1 cellular context compared by ENCODE assay signal in the genomic region with DNA sequence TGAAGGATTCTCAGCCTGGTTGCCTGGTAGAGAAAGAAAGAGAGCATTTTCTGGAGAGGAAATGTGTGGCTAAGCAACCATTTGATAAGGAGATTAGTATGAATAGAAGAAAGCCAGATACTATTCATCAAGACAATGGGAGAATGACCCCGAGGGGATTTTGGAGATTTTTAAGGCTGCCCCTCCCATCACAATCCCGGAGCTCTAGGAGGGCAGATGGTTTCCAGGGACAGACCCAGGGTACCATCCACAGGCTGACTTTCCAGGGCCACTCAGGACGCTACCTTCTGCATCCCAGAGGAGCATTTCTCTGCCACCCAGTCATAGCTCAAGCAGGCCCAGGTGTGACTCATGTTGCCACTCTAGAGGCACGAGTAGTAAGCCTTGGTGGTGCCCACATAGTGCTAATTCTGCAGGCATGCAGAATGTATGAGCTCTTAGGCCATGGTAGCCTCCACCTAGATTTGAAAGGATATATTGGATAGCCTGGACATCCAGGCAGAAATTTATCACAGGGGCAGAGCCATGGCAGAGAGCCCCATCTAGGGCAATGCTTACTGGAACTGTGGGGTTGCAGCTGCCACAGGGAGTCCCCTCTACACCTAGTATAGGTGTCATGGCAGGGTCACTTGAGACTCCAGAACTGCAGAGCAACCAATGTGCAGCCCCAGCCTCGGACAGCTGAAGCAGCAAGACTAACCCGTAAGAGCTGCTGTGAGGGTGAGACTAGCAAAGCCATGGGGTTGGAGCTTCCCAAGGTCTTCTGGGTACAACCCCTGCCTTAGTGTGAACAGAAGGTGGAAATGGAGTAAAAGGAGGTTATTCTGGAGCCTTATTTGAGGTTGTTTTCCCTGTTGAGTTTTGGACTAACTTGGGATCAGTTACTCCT.
TF ChIP-seq lines count a peak whose summit lies in the region.

No MANE protein-coding gene starts in this region.

TF ChIP-seq in GM23338, 12 proteins besides CTCF, POLR2A, EP300 and RAD21:
- TF ChIP-seq, protein P1, sequence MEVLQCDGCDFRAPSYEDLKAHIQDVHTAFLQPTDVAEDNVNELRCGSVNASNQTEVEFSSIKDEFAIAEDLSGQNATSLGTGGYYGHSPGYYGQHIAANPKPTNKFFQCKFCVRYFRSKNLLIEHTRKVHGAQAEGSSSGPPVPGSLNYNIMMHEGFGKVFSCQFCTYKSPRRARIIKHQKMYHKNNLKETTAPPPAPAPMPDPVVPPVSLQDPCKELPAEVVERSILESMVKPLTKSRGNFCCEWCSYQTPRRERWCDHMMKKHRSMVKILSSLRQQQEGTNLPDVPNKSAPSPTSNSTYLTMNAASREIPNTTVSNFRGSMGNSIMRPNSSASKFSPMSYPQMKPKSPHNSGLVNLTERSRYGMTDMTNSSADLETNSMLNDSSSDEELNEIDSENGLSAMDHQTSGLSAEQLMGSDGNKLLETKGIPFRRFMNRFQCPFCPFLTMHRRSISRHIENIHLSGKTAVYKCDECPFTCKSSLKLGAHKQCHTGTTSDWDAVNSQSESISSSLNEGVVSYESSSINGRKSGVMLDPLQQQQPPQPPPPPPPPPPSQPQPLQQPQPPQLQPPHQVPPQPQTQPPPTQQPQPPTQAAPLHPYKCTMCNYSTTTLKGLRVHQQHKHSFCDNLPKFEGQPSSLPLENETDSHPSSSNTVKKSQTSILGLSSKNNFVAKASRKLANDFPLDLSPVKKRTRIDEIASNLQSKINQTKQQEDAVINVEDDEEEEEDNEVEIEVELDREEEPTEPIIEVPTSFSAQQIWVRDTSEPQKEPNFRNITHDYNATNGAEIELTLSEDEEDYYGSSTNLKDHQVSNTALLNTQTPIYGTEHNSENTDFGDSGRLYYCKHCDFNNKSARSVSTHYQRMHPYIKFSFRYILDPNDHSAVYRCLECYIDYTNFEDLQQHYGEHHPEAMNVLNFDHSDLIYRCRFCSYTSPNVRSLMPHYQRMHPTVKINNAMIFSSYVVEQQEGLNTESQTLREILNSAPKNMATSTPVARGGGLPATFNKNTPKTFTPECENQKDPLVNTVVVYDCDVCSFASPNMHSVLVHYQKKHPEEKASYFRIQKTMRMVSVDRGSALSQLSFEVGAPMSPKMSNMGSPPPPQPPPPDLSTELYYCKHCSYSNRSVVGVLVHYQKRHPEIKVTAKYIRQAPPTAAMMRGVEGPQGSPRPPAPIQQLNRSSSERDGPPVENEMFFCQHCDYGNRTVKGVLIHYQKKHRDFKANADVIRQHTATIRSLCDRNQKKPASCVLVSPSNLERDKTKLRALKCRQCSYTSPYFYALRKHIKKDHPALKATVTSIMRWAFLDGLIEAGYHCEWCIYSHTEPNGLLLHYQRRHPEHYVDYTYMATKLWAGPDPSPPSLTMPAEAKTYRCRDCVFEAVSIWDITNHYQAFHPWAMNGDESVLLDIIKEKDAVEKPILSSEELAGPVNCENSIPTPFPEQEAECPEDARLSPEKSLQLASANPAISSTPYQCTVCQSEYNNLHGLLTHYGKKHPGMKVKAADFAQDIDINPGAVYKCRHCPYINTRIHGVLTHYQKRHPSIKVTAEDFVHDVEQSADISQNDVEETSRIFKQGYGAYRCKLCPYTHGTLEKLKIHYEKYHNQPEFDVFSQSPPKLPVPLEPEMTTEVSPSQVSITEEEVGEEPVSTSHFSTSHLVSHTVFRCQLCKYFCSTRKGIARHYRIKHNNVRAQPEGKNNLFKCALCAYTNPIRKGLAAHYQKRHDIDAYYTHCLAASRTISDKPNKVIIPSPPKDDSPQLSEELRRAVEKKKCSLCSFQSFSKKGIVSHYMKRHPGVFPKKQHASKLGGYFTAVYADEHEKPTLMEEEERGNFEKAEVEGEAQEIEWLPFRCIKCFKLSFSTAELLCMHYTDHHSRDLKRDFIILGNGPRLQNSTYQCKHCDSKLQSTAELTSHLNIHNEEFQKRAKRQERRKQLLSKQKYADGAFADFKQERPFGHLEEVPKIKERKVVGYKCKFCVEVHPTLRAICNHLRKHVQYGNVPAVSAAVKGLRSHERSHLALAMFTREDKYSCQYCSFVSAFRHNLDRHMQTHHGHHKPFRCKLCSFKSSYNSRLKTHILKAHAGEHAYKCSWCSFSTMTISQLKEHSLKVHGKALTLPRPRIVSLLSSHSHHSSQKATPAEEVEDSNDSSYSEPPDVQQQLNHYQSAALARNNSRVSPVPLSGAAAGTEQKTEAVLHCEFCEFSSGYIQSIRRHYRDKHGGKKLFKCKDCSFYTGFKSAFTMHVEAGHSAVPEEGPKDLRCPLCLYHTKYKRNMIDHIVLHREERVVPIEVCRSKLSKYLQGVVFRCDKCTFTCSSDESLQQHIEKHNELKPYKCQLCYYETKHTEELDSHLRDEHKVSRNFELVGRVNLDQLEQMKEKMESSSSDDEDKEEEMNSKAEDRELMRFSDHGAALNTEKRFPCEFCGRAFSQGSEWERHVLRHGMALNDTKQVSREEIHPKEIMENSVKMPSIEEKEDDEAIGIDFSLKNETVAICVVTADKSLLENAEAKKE (CRISPR knock-in tag; IDR thresholded peaks at IDR 0.05): no peak
- TF ChIP-seq JUNB (IDR thresholded peaks at IDR 0.05; ENCODE audit: unreplicated experiment): no peak
- TF ChIP-seq ETS1 (IDR thresholded peaks at IDR 0.05): no peak
- TF ChIP-seq ZNF331 (CRISPR knock-in tag; IDR thresholded peaks at IDR 0.05; ENCODE audit: low read depth): no peak
- no peak for TF ChIP-seq POLR2AphosphoS5 (IDR thresholded peaks at IDR 0.05; ENCODE audit: low read depth)
- TF ChIP-seq EZH2 (IDR thresholded peaks at IDR 0.05; ENCODE audit: low read depth, unreplicated experiment): no peak
